ENCODE assay signal across 17 cellular contexts in genomic region chr1:212359794-212360479, GRCh38. TPM values are rescaled to one million over a fixed set of nuclear protein-coding genes. Genes with fewer than 3 reads are reported as not detected.
A peak's percentile ranks its signal among the peaks of the same experiment; 100 is the strongest.
DNase-seq lines count a peak whose midpoint lies in the region; ATAC-seq, FAIRE-seq and TF ChIP-seq lines count a peak whose summit lies in the region.
"Had no signal": no experiment of that assay in that cellular context is flagged by ENCODE, and none has a peak within 500 bp of the region (broad histone marks: within the 10 kb centered on the region; RNA-seq: fewer than 3 reads in every experiment).

No MANE protein-coding gene starts in this region.

- no peaks in the 10 kb centered on the region for H3K4me1 ChIP-seq in A549
- no peaks in the 10 kb centered on the region for H3K4me1 ChIP-seq in CD4-positive, alpha-beta memory T cell (ENCODE audit: insufficient read depth, low read length)

- peaks cover 0 to 3% (median 0%) of the 10 kb centered on the region in 4 donors for H3K4me1 Mint-ChIP-seq in CD4-positive, alpha-beta memory T cell
- peaks cover 17% of the 10 kb centered on the region for H3K4me1 Mint-ChIP-seq in activated T-cell treated with anti-CD3 and anti-CD28 coated beads, Interleukin-2, amount 50 U/mL, for 72 hours (ENCODE audit: low read depth)
- H3K4me1 Mint-ChIP-seq in naive B cell, result no peaks in the 10 kb centered on the region

- no peak overlapping the region for H3K27ac ChIP-seq in A549
- no peak overlapping the region for H3K27ac ChIP-seq in CD4-positive, alpha-beta memory T cell (ENCODE audit: low read depth, low read length)
- H3K27ac ChIP-seq: BLaER1 treated with 17β-estradiol and CSF1 and Interleukin-3, amounts not matched to agents 10 nM and 100 nM; psoas muscle had no signal

- no peak for TF ChIP-seq EP300 in A549 (IDR thresholded peaks at IDR 0.05)

- CTCF ChIA-PET in A549 (lab: Yijun Ruan, JAX), result interaction anchor here (0.7 to 3.4 kb wide), 4 partner anchors 96 to 680 kb away, joined by 3 to 10 read pairs (median 3); partner anchors contain the start of genes DTL and INTS7
- CTCF ChIA-PET in CD4-positive, alpha-beta memory T cell (lab: Charles Lee; ENCODE audit: partially characterized antibody), result interaction anchor here (1.1 to 1.5 kb wide), 5 partner anchors 9 to 297 kb away, joined by 4 to 5 read pairs (median 5); no protein-coding TSS in a partner anchor

- peaks cover 44% of the 10 kb centered on the region for H3K36me3 ChIP-seq in CD4-positive, alpha-beta memory T cell (ENCODE audit: insufficient read depth, low read length)

- no peak overlapping the region for H3K4me3 Mint-ChIP-seq in CD4-positive, alpha-beta memory T cell
- H3K4me3 Mint-ChIP-seq in activated T-cell treated with anti-CD3 and anti-CD28 coated beads, Interleukin-2, amount 50 U/mL, for 72 hours, result peak overlapping the region in 1 of 2 donors; percentile 45
- H3K4me3 Mint-ChIP-seq in naive B cell, result peak overlapping the region in 1 of 8 donors; percentile 15

- no peaks in the 10 kb centered on the region for H3K9me3 Mint-ChIP-seq in CD4-positive, alpha-beta memory T cell
- H3K9me3 Mint-ChIP-seq in activated T-cell treated with anti-CD3 and anti-CD28 coated beads, Interleukin-2, amount 50 U/mL, for 72 hours, result no peaks in the 10 kb centered on the region
- no peaks in the 10 kb centered on the region for H3K9me3 Mint-ChIP-seq in naive B cell

- DNase-seq in A549 (ENCODE audit: low read depth in 1 of 2, low spot score in 1 of 2) (no peak), naive B cell (no peak), GM19238 (ENCODE audit: insufficient read length, low spot score) (no peak), midbrain (lab: John Stamatoyannopoulos, UW) (no peak), GF-D8 (lab: John Stamatoyannopoulos, UW) (no peak)
- DNase-seq in CD4-positive, alpha-beta memory T cell, result no peak
- peak; percentile 29 to 51 for DNase-seq in activated T-cell treated with anti-CD3 and anti-CD28 coated beads, Interleukin-2, amount 50 U/mL, for 72 hours
- DNase-seq: aorta; DMS79; HCEC 1CT; left ventricle myocardium superior; NCI-H1436; psoas muscle; stimulated activated CD4-positive, alpha-beta T cell treated with anti-CD3 and anti-CD28 coated beads, Interleukin-12 subunit alpha, Interleukin-12 subunit beta, amount 100 ng/mL, for 4 hours had no signal

- peak; percentile 13 for FAIRE-seq in A549 (lab: Jason Lieb, UNC)
- FAIRE-seq: GM19239, RCC 7860 had no signal

- no peak for ATAC-seq in A549
- ATAC-seq in activated T-cell treated with anti-CD3 and anti-CD28 coated beads, Interleukin-2, amount 50 U/mL, for 72 hours (replicated peaks in 1 of 2), result peak; percentile 88 to 94
- no peak for ATAC-seq in naive B cell (ENCODE audit: low read depth in 2 of 2)
- ATAC-seq: left ventricle myocardium superior, psoas muscle had no signal

- H3K27me3 ChIP-seq in CD4-positive, alpha-beta memory T cell (ENCODE audit: insufficient read depth, low read length), result no peaks in the 10 kb centered on the region
- H3K27me3 ChIP-seq: BLaER1 treated with 17β-estradiol and CSF1 and Interleukin-3, amounts not matched to agents 10 nM and 100 nM had no signal

- no peaks in the 10 kb centered on the region for H3K9me3 ChIP-seq in A549
- no peaks in the 10 kb centered on the region for H3K9me3 ChIP-seq in CD4-positive, alpha-beta memory T cell (ENCODE audit: control insufficient read depth in 1 of 2, low read length in 2 of 2)
- H3K9me3 ChIP-seq: BLaER1 treated with 17β-estradiol and CSF1 and Interleukin-3, amounts not matched to agents 10 nM and 100 nM; psoas muscle had no signal

- H3K36me3 Mint-ChIP-seq in CD4-positive, alpha-beta memory T cell, result peaks cover 47 to 66% of the 10 kb centered on the region in 2 donors
- peaks cover 3 to 18% of the 10 kb centered on the region in 2 donors for H3K36me3 Mint-ChIP-seq in activated T-cell treated with anti-CD3 and anti-CD28 coated beads, Interleukin-2, amount 50 U/mL, for 72 hours (ENCODE audit: insufficient read depth in 2 of 2)
- peaks cover 0 to 7% of the 10 kb centered on the region in 2 donors for H3K36me3 Mint-ChIP-seq in naive B cell

- POLR2A ChIA-PET in A549 (lab: Yijun Ruan, JAX), result no interaction called here
- POLR2A ChIA-PET in CD4-positive, alpha-beta memory T cell (lab: Charles Lee; ENCODE audit: partially characterized antibody), result interaction anchor here (1.1 kb wide), 1 partner anchor 74 kb away, joined by 4 read pairs; the partner anchor contains the start of gene PPP2R5A

- WGBS in A549 (ENCODE audit: missing lambda C conversion rate), result 85% methylated on average over 4 of the region's 4 CpGs

- H3K4me2 ChIP-seq in A549, result no peak overlapping the region

- no peak for TF ChIP-seq RAD21 in A549 (conservative IDR thresholded peaks at IDR 0.05 in 1 of 2, IDR thresholded peaks at IDR 0.05 in 1 of 2)

- no peak for TF ChIP-seq POLR2A in A549 (IDR thresholded peaks at IDR 0.05; ENCODE audit: low read length)

- no peak for TF ChIP-seq CTCF in A549 (IDR thresholded peaks at IDR 0.05)

- intact Hi-C loops in CD4-positive, alpha-beta memory T cell (cut with micrococcal nuclease), result no loop called here

- H3K4me3 ChIP-seq in A549, result no peak overlapping the region
- no peak overlapping the region for H3K4me3 ChIP-seq in CD4-positive, alpha-beta memory T cell (ENCODE audit: low read length in 2 of 2)
- H3K4me3 ChIP-seq: BLaER1 treated with 17β-estradiol and CSF1 and Interleukin-3, amounts not matched to agents 10 nM and 100 nM; psoas muscle had no signal

- H3K27ac Mint-ChIP-seq in CD4-positive, alpha-beta memory T cell, result peak overlapping the region in 6 of 7 donors; percentile 30 to 91 (median 78)
- H3K27ac Mint-ChIP-seq in activated T-cell treated with anti-CD3 and anti-CD28 coated beads, Interleukin-2, amount 50 U/mL, for 72 hours, result peak overlapping the region; percentile 71
- H3K27ac Mint-ChIP-seq in naive B cell, result peak overlapping the region in 4 of 6 donors; percentile 16 to 64 (median 28)

- H3K27me3 Mint-ChIP-seq in CD4-positive, alpha-beta memory T cell, result no peaks in the 10 kb centered on the region
- no peaks in the 10 kb centered on the region for H3K27me3 Mint-ChIP-seq in activated T-cell treated with anti-CD3 and anti-CD28 coated beads, Interleukin-2, amount 50 U/mL, for 72 hours (ENCODE audit: low read depth)
- no peaks in the 10 kb centered on the region for H3K27me3 Mint-ChIP-seq in naive B cell

TF ChIP-seq in A549, 52 proteins besides CTCF, POLR2A, EP300 and RAD21 (continues in another document):
- TF ChIP-seq ZFP36 (IDR thresholded peaks at IDR 0.05; ENCODE audit: borderline replicate concordance, partially characterized antibody) (no peak), MYC (IDR thresholded peaks at IDR 0.05; ENCODE audit: borderline replicate concordance, low read length) (no peak), EHMT2 (IDR thresholded peaks at IDR 0.05; ENCODE audit: low read depth) (no peak), ELK1 (IDR thresholded peaks at IDR 0.05; ENCODE audit: low read depth, low read length) (no peak), RCOR1 (IDR thresholded peaks at IDR 0.05; ENCODE audit: low read depth, low read length) (no peak), ZSCAN20 (CRISPR knock-in tag; IDR thresholded peaks at IDR 0.05) (no peak), CHD4 (IDR thresholded peaks at IDR 0.05; ENCODE audit: borderline replicate concordance) (no peak), POLR2AphosphoS2 (conservative IDR thresholded peaks at IDR 0.05; ENCODE audit: low read length) (no peak), KDM5A (IDR thresholded peaks at IDR 0.05) (no peak), RNF2 (IDR thresholded peaks at IDR 0.05; ENCODE audit: borderline replicate concordance, low read depth) (no peak), EHF (CRISPR knock-in tag; IDR thresholded peaks at IDR 0.05) (no peak), HDAC2 (IDR thresholded peaks at IDR 0.05) (no peak), CBX2 (IDR thresholded peaks at IDR 0.05; ENCODE audit: borderline replicate concordance, low read depth) (no peak), JUNB (IDR thresholded peaks at IDR 0.05) (no peak), ZC3H11A (IDR thresholded peaks at IDR 0.05) (no peak), HOXA7 (CRISPR knock-in tag; IDR thresholded peaks at IDR 0.05) (no peak), NR3C1 (IDR thresholded peaks at IDR 0.05) (no peak)
- TF ChIP-seq, protein P1, sequence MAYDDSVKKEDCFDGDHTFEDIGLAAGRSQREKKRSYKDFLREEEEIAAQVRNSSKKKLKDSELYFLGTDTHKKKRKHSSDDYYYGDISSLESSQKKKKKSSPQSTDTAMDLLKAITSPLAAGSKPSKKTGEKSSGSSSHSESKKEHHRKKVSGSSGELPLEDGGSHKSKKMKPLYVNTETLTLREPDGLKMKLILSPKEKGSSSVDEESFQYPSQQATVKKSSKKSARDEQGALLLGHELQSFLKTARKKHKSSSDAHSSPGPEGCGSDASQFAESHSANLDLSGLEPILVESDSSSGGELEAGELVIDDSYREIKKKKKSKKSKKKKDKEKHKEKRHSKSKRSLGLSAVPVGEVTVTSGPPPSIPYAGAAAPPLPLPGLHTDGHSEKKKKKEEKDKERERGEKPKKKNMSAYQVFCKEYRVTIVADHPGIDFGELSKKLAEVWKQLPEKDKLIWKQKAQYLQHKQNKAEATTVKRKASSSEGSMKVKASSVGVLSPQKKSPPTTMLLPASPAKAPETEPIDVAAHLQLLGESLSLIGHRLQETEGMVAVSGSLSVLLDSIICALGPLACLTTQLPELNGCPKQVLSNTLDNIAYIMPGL (CRISPR knock-in tag; IDR thresholded peaks at IDR 0.05; ENCODE audit: borderline replicate concordance), result no peak

RNA-seq across cellular contexts. Expression of gene PACC1, which starts 54.7 kb away (rescaled TPM):
- polyA plus RNA-seq in A549 (2011; rRNA removed), result 19.6 and 24.5 TPM in 2 replicates
- 18.5 and 26.7 TPM in 2 replicates for polyA plus RNA-seq in A549 (2012; cell fraction: cytosol; rRNA removed)
- polyA plus RNA-seq in A549 (2012; cell fraction: nucleus; rRNA removed), result 28.4 and 30.6 TPM in 2 replicates
- 11.8 to 12.5 TPM (median 11.9 TPM) in 3 replicates for polyA plus RNA-seq in A549 (2017; fragmentation: RNase III; extraction: RNeasy Plus Mini Kit Qiagen cat#74134 plus additional on column Dnase treatment)
- 28.3 and 39.6 TPM in 2 replicates for polyA minus RNA-seq in A549 (2011; rRNA and poly(A)+ RNA removed)
- 10 to 100 TPM in 1 of 2 experiments, 1 to 10 TPM in 1; 9.7 to 12.3 TPM for total RNA-seq in CD4-positive, alpha-beta memory T cell
- polyA plus RNA-seq in CD4-positive, alpha-beta memory T cell, result 1 to 10 TPM; 8.8 to 9.4 TPM
- total RNA-seq in activated T-cell treated with anti-CD3 and anti-CD28 coated beads, Interleukin-2, amount 50 U/mL, for 72 hours, result 10 to 100 TPM; 10.2 to 11.7 TPM
- polyA plus RNA-seq in naive B cell (ENCODE audit: low read depth in 6 of 6), result 10 to 100 TPM; 14.1 to 20.8 (median 18.7) TPM

Comparison
In these comparisons a context has a peak if more than half of its experiments do, and no peak if none do; other contexts are left out.
1. ATAC-seq: peak in activated T-cell treated with anti-CD3 and anti-CD28 coated beads, Interleukin-2, amount 50 U/mL, for 72 hours (2 of 2); none in A549 (0 of 2) and naive B cell (0 of 2).
2. DNase-seq: peak in activated T-cell treated with anti-CD3 and anti-CD28 coated beads, Interleukin-2, amount 50 U/mL, for 72 hours (2 of 2); none in A549 (0 of 2), CD4-positive, alpha-beta memory T cell (0 of 5), naive B cell (single experiment), GM19238 (single experiment), midbrain (single experiment) and GF-D8 (single experiment).
3. H3K27ac Mint-ChIP-seq: peak in every context shown above with its lines; median percentile 78 in CD4-positive, alpha-beta memory T cell; 71 in activated T-cell treated with anti-CD3 and anti-CD28 coated beads, Interleukin-2, amount 50 U/mL, for 72 hours; 28 in naive B cell.